ENCODE assay signal across 8 cellular contexts in genomic region chr3:32457971-32458471, GRCh38. TPM values are rescaled to one million over a fixed set of nuclear protein-coding genes. Genes with fewer than 3 reads are reported as not detected.
DNase-seq lines count a peak whose midpoint lies in the region; TF ChIP-seq lines count a peak whose summit lies in the region.

No MANE protein-coding gene starts in this region.

- no peak overlapping the region for H3K9ac ChIP-seq in mammary epithelial cell (ENCODE audit: insufficient read depth, low read length)

- intact Hi-C loops in breast epithelium (cut with DNase I; ENCODE audit: low total_unique reads): no loop called here
- intact Hi-C loops in mammary epithelial cell (cut with micrococcal nuclease): no loop called here
- intact Hi-C loops in esophagus squamous epithelium (cut with DNase I): no loop called here

- H3K4me1 Mint-ChIP-seq in stimulated activated naive CD8-positive, alpha-beta T cell treated with anti-CD3 and anti-CD28 coated beads, Interleukin-15, Interleukin-2, amounts not matched to agents 100 ng/mL and 50 ng/mL, for 24 hours (ENCODE audit: low read depth): peaks cover 31% of the 10 kb centered on the region

- no peak for DNase-seq in breast epithelium (ENCODE audit: low spot score in 2 of 2)
- no peak for DNase-seq in mammary epithelial cell
- DNase-seq in activated CD4-positive, alpha-beta T cell treated with anti-CD3 and anti-CD28 coated beads for 1 hour: peak; percentile 39
- no peak for DNase-seq in esophagus squamous epithelium (lab: John Stamatoyannopoulos, UW)
- DNase-seq in GM10266 (ENCODE audit: extremely low spot score): no peak
- DNase-seq in T1000 (lab: John Stamatoyannopoulos, UW): no peak
- DNase-seq in NCI-H748 (lab: John Stamatoyannopoulos, UW; ENCODE audit: unreplicated experiment): no peak

- no peaks in the 10 kb centered on the region for H3K9me3 ChIP-seq in breast epithelium
- no peaks in the 10 kb centered on the region for H3K9me3 ChIP-seq in mammary epithelial cell (replicated peaks; ENCODE audit: insufficient read depth, low read length)
- no peaks in the 10 kb centered on the region for H3K9me3 ChIP-seq in esophagus squamous epithelium

- CTCF ChIA-PET in mammary epithelial cell (lab: Charles Lee; ENCODE audit: low non-redundant PET): no interaction called here

- H3K4me3 Mint-ChIP-seq in stimulated activated naive CD8-positive, alpha-beta T cell treated with anti-CD3 and anti-CD28 coated beads, Interleukin-15, Interleukin-2, amounts not matched to agents 100 ng/mL and 50 ng/mL, for 24 hours: peak overlapping the region; percentile 54

- TF ChIP-seq CTCF in breast epithelium (IDR thresholded peaks at IDR 0.05): no peak
- no peak for TF ChIP-seq CTCF in mammary epithelial cell (conservative IDR thresholded peaks at IDR 0.05 in 1 of 2, IDR thresholded peaks at IDR 0.05 in 1 of 2; ENCODE audit: extremely low read depth in 1 of 2, insufficient read depth in 1 of 2, low read depth in 1 of 2, low read length in 2 of 2)
- no peak for TF ChIP-seq CTCF in esophagus squamous epithelium (IDR thresholded peaks at IDR 0.05)
- no peak for TF ChIP-seq CTCF in GM10266 (IDR thresholded peaks at IDR 0.05; ENCODE audit: control insufficient read depth, insufficient read depth, low read depth, missing control alignments)

- peaks cover 24% of the 10 kb centered on the region for H3K36me3 Mint-ChIP-seq in stimulated activated naive CD8-positive, alpha-beta T cell treated with anti-CD3 and anti-CD28 coated beads, Interleukin-15, Interleukin-2, amounts not matched to agents 100 ng/mL and 50 ng/mL, for 24 hours (ENCODE audit: low read depth)

- H3K36me3 ChIP-seq in breast epithelium: no peaks in the 10 kb centered on the region
- peaks cover 20% of the 10 kb centered on the region for H3K36me3 ChIP-seq in mammary epithelial cell (ENCODE audit: insufficient read depth, low read length)
- no peaks in the 10 kb centered on the region for H3K36me3 ChIP-seq in esophagus squamous epithelium

- H3K27me3 ChIP-seq in breast epithelium (no peaks in the 10 kb centered on the region), mammary epithelial cell (ENCODE audit: insufficient read depth, low read length) (no peaks in the 10 kb centered on the region), esophagus squamous epithelium (peaks cover 0 to 88% (median 0%) of the 10 kb centered on the region in 4 donors)

- no peaks in the 10 kb centered on the region for H3K27me3 Mint-ChIP-seq in stimulated activated naive CD8-positive, alpha-beta T cell treated with anti-CD3 and anti-CD28 coated beads, Interleukin-15, Interleukin-2, amounts not matched to agents 100 ng/mL and 50 ng/mL, for 24 hours

- H3K27ac ChIP-seq in breast epithelium (peak overlapping the region; percentile 29 to 65), mammary epithelial cell (ENCODE audit: insufficient read depth, low read depth, low read length) (no peak overlapping the region), esophagus squamous epithelium (peak overlapping the region; percentile 35 to 77 (median 56))

- no TSS peak for BruUV-seq in mammary epithelial cell (replicated peaks; lab: Mats Ljungman, UMichigan)

- no peaks in the 10 kb centered on the region for H3K9me3 Mint-ChIP-seq in stimulated activated naive CD8-positive, alpha-beta T cell treated with anti-CD3 and anti-CD28 coated beads, Interleukin-15, Interleukin-2, amounts not matched to agents 100 ng/mL and 50 ng/mL, for 24 hours

- H3K4me2 ChIP-seq in mammary epithelial cell (ENCODE audit: insufficient read depth, low read depth, low read length): no peak overlapping the region

- peak overlapping the region; percentile 88 for H3K27ac Mint-ChIP-seq in stimulated activated naive CD8-positive, alpha-beta T cell treated with anti-CD3 and anti-CD28 coated beads, Interleukin-15, Interleukin-2, amounts not matched to agents 100 ng/mL and 50 ng/mL, for 24 hours

- TF ChIP-seq POLR2A in breast epithelium (IDR thresholded peaks at IDR 0.05) (no peak), esophagus squamous epithelium (IDR thresholded peaks at IDR 0.05) (no peak)

- in situ Hi-C loops in mammary epithelial cell (cut with MboI; ENCODE audit: low sequenced_read_pairs in 2 of 2): loop anchor here in 1 of 2 donors (10.0 kb wide), 1 partner anchor 53 kb away; no protein-coding TSS in a partner anchor

- H2AFZ ChIP-seq in mammary epithelial cell (ENCODE audit: low read depth, low read length): no peak overlapping the region

- H3K4me3 ChIP-seq in breast epithelium (no peak overlapping the region), mammary epithelial cell (replicated peaks in 1 of 3; ENCODE audit: insufficient read depth in 1 of 3, low read depth in 2 of 3, low read length in 3 of 3) (no peak overlapping the region), esophagus squamous epithelium (no peak overlapping the region)

- dilution Hi-C loops in mammary epithelial cell (cut with HindIII; ENCODE audit: low sequenced_read_pairs): no loop called here

- 95% methylated on average over 9 of the region's 9 CpGs for WGBS in mammary epithelial cell (ENCODE audit: low coverage, missing lambda C conversion rate)
- WGBS in esophagus squamous epithelium, 2 donors: 68 to 72% methylated on average over 7 to 8 of the region's 9 CpGs

- H4K20me1 ChIP-seq in mammary epithelial cell (ENCODE audit: insufficient read depth, low read length): no peaks in the 10 kb centered on the region

- H3K79me2 ChIP-seq in mammary epithelial cell (ENCODE audit: insufficient read depth, low read length): peaks cover 31% of the 10 kb centered on the region

- H3K4me1 ChIP-seq in breast epithelium: no peaks in the 10 kb centered on the region
- peaks cover 20% of the 10 kb centered on the region for H3K4me1 ChIP-seq in mammary epithelial cell (ENCODE audit: insufficient read depth, low read length)
- peaks cover 0 to 46% (median 16%) of the 10 kb centered on the region in 3 donors for H3K4me1 ChIP-seq in esophagus squamous epithelium

RNA-seq across cellular contexts. Expression of gene CMTM6, which starts 44.6 kb away (rescaled TPM):
- total RNA-seq in breast epithelium (100 to 1,000 TPM in 1 of 3 donors, 10 to 100 TPM in 2; 52.6 to 151 (median 89.5) TPM), mammary epithelial cell (100 to 1,000 TPM in 1 of 2 donors, 10 to 100 TPM in 1; 70.0 to 174 TPM), esophagus squamous epithelium (10 to 100 TPM; 36.6 to 70.9 (median 63.9) TPM)
- polyA plus RNA-seq in mammary epithelial cell: 43.6 TPM
- polyA minus RNA-seq in mammary epithelial cell: 44.9 TPM
